ENCODE assay signal across 9 cellular contexts in genomic region chr3:161372321-161373260, GRCh38. TPM values are rescaled to one million over a fixed set of nuclear protein-coding genes. Genes with fewer than 3 reads are reported as not detected.
A peak's percentile ranks its signal among the peaks of the same experiment; 100 is the strongest.
DNase-seq lines count a peak whose midpoint lies in the region; ATAC-seq and TF ChIP-seq lines count a peak whose summit lies in the region.
"Had no signal": no experiment of that assay in that cellular context is flagged by ENCODE, and none has a peak within 500 bp of the region (broad histone marks: within the 10 kb centered on the region; RNA-seq: fewer than 3 reads in every experiment).

No MANE protein-coding gene starts in this region.

- H4K20me1 ChIP-seq in neural cell (ENCODE audit: insufficient read depth) = no peaks in the 10 kb centered on the region

- peaks cover 0 to 22% (median 9%) of the 10 kb centered on the region in 3 donors for H3K4me1 ChIP-seq in gastroesophageal sphincter

- peak overlapping the region; percentile 72 for H3K4me3 Mint-ChIP-seq in T-helper 1 cell treated with Interleukin-12 subunit alpha and Interleukin-12 subunit beta and Interleukin-4 antibody, amounts not matched to agents 30 μg/mL and 1 μg/mL, for 36 hours

- no peak for TF ChIP-seq CTCF in gastroesophageal sphincter (IDR thresholded peaks at IDR 0.05)
- TF ChIP-seq CTCF in neural cell (IDR thresholded peaks at IDR 0.05; ENCODE audit: poor library complexity, severe bottlenecking) = no peak

- WGBS in gastroesophageal sphincter (ENCODE audit: low coverage in 1 of 2), 2 donors = 6 to 7% methylated on average over 7 to 24 of the region's 55 CpGs

- no peak for TF ChIP-seq POLR2A in gastroesophageal sphincter (IDR thresholded peaks at IDR 0.05)

- H3K9me3 Mint-ChIP-seq in T-helper 1 cell treated with Interleukin-12 subunit alpha and Interleukin-12 subunit beta and Interleukin-4 antibody, amounts not matched to agents 30 μg/mL and 1 μg/mL, for 36 hours = no peaks in the 10 kb centered on the region

- no peaks in the 10 kb centered on the region for H3F3A ChIP-seq in neural cell (ENCODE audit: insufficient read depth, low read length, poor library complexity, severe bottlenecking)

- H3K9me2 ChIP-seq in neural cell (ENCODE audit: insufficient read depth, low read length) = no peaks in the 10 kb centered on the region

- peak overlapping the region; percentile 23 to 56 for H3K4me3 ChIP-seq in gastroesophageal sphincter
- peak overlapping the region; percentile 82 for H3K4me3 ChIP-seq in neural cell (ENCODE audit: low read length)

- H3K27me3 ChIP-seq in gastroesophageal sphincter = peaks cover 30% of the 10 kb centered on the region
- peaks cover 19% of the 10 kb centered on the region for H3K27me3 ChIP-seq in neural cell (ENCODE audit: insufficient read depth, low read depth, low read length)

- no peak for TF ChIP-seq RAD21 in neural cell (conservative IDR thresholded peaks at IDR 0.05)

- peak overlapping the region; percentile 69 for H3K4me2 ChIP-seq in neural cell (ENCODE audit: low read length)

- peaks cover 82% of the 10 kb centered on the region for H3K27me3 Mint-ChIP-seq in T-helper 1 cell treated with Interleukin-12 subunit alpha and Interleukin-12 subunit beta and Interleukin-4 antibody, amounts not matched to agents 30 μg/mL and 1 μg/mL, for 36 hours (ENCODE audit: low read depth)

- H3K4me1 Mint-ChIP-seq in T-helper 1 cell treated with Interleukin-12 subunit alpha and Interleukin-12 subunit beta and Interleukin-4 antibody, amounts not matched to agents 30 μg/mL and 1 μg/mL, for 36 hours (ENCODE audit: low read depth) = peaks cover 13% of the 10 kb centered on the region

- no peak overlapping the region for H3K27ac Mint-ChIP-seq in T-helper 1 cell treated with Interleukin-12 subunit alpha and Interleukin-12 subunit beta and Interleukin-4 antibody, amounts not matched to agents 30 μg/mL and 1 μg/mL, for 36 hours

- H3K79me2 ChIP-seq in neural cell (replicated peaks; ENCODE audit: insufficient read depth, low read length) = no peaks in the 10 kb centered on the region

- H3K36me3 Mint-ChIP-seq in T-helper 1 cell treated with Interleukin-12 subunit alpha and Interleukin-12 subunit beta and Interleukin-4 antibody, amounts not matched to agents 30 μg/mL and 1 μg/mL, for 36 hours (ENCODE audit: low read depth) = no peaks in the 10 kb centered on the region

- peak; percentile 45 for ATAC-seq in HG02763 (IDR thresholded peaks at IDR 0.05; ENCODE audit: unreplicated experiment)
- peak; percentile 64 for ATAC-seq in gastroesophageal sphincter

- H3K9me3 ChIP-seq in gastroesophageal sphincter (no peaks in the 10 kb centered on the region), neural cell (ENCODE audit: low read length) (no peaks in the 10 kb centered on the region)

- no peaks in the 10 kb centered on the region for H3K36me3 ChIP-seq in gastroesophageal sphincter
- H3K36me3 ChIP-seq in neural cell (ENCODE audit: insufficient read depth, low read length) = no peaks in the 10 kb centered on the region

- peak overlapping the region; percentile 47 for H2AFZ ChIP-seq in neural cell (ENCODE audit: low read depth, low read length)

- H3K9ac ChIP-seq in neural cell (ENCODE audit: low read length) = peak overlapping the region; percentile 69

- DNase-seq in T-helper 1 cell (no peak), NCI-H2171 (lab: John Stamatoyannopoulos, UW) (peak; percentile 65), activated gamma-delta T cell (lab: John Stamatoyannopoulos, UW) (peak; percentile 7), RKO (ENCODE audit: low spot score) (no peak)
- DNase-seq: DND-41 had no signal

- TF ChIP-seq EP300 in gastroesophageal sphincter (IDR thresholded peaks at IDR 0.05) (no peak), neural cell (conservative IDR thresholded peaks at IDR 0.05; ENCODE audit: poor library complexity, severe bottlenecking) (no peak)

- peak overlapping the region in 1 of 4 donors; percentile 17 for H3K27ac ChIP-seq in gastroesophageal sphincter
- H3K27ac ChIP-seq in neural cell (ENCODE audit: low read length) = peak overlapping the region; percentile 22

TF ChIP-seq in neural cell, 6 proteins besides CTCF, POLR2A, EP300 and RAD21:
- TF ChIP-seq REST (IDR thresholded peaks at IDR 0.05; ENCODE audit: borderline replicate concordance) = no peak
- TF ChIP-seq SMC3 (conservative IDR thresholded peaks at IDR 0.05; ENCODE audit: poor library complexity) = no peak
- no peak for TF ChIP-seq EZH2 (IDR thresholded peaks at IDR 0.05; ENCODE audit: borderline replicate concordance, insufficient read depth, low read length, poor library complexity, severe bottlenecking)
- no peak for TF ChIP-seq TAF1 (IDR thresholded peaks at IDR 0.05; ENCODE audit: low read depth)
- peak; percentile 33 for TF ChIP-seq POLR2AphosphoS5 (IDR thresholded peaks at IDR 0.05)
- TF ChIP-seq MXI1 (conservative IDR thresholded peaks at IDR 0.05; ENCODE audit: poor library complexity, severe bottlenecking) = peak; percentile 34

RNA-seq across cellular contexts. Expression of gene SPTSSB, which starts 1.3 kb away (rescaled TPM):
- under 1 TPM in 2 of 4 donors, not detected in 2; 0.39 to 0.74 TPM for total RNA-seq in gastroesophageal sphincter
- 0.64 and 0.71 TPM in 2 replicates for polyA plus RNA-seq in neural cell
- 1.0 and 2.7 TPM in 2 replicates for polyA minus RNA-seq in neural cell

Comparison
In these comparisons a context has a peak if more than half of its experiments do, and no peak if none do; other contexts are left out.
1. DNase-seq: peak in NCI-H2171 (single experiment) and activated gamma-delta T cell (single experiment); none in T-helper 1 cell (0 of 5) and RKO (single experiment).